10 cellular contexts compared by ENCODE assay signal in the genomic region with DNA sequence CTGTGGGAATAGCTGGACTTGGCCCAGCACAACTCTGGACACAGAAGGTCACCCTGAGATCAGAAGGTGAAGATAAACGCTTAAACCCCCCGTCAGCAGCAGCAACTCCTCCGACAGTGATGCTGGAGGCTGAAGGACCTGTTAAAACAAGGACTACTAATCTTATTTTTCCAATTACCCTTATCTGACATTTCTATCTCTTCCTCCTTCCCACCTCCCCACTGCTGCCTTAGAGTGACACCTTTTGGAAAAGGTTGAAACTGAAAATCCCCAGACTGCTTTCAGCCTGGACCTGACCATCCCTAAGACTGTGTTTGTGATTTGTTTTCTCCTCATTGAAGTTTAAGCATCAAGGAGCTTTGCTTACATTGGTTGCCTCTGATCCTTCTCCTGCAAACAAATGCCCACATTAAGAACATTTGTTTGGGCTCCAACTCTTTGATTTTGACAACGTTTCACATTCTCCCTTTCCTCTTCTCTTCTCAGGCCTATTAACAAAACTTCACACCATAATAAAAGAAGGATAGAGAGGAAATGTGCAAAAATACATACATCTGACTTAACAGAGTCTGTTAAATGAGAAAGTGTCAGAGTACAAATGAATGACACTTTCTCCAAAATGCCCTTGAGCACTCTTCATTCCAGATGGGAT.
DNase-seq lines count a peak whose midpoint lies in the region; ATAC-seq and TF ChIP-seq lines count a peak whose summit lies in the region.
"Had no signal": no experiment of that assay in that cellular context is flagged by ENCODE, and none has a peak within 500 bp of the region (broad histone marks: within the 10 kb centered on the region; RNA-seq: fewer than 3 reads in every experiment).

No MANE protein-coding gene starts in this region.

- CTCF ChIA-PET in MCF 10A (lab: Yijun Ruan, JAX): interaction anchor here (0.5 to 3.0 kb wide), 33 partner anchors 8 to 1045 kb away, joined by 3 to 13 read pairs (median 4); partner anchors contain the start of gene WNT5A

- BruUV-seq in MCF 10A (replicated peaks; lab: Mats Ljungman, UMichigan): no TSS peak

- H3K4me1 Mint-ChIP-seq in MCF 10A (ENCODE audit: insufficient read depth, unreplicated experiment) (peaks cover 7% of the 10 kb centered on the region), nephron progenitor cell (peaks cover 42% of the 10 kb centered on the region)
- H3K4me1 Mint-ChIP-seq: activated naive CD4-positive, alpha-beta T cell treated with anti-CD3 and anti-CD28 coated beads, Interleukin-2, amount 50 U/mL, for 24 hours; T-cell had no signal

- intact Hi-C loops in MCF 10A (cut with micrococcal nuclease): loop anchor here (1.0 to 10.0 kb wide), 11 partner anchors 79 to 1045 kb away; no protein-coding TSS in a partner anchor

- H3K36me3 Mint-ChIP-seq in MCF 10A (ENCODE audit: insufficient read depth, unreplicated experiment) (no peaks in the 10 kb centered on the region), nephron progenitor cell (ENCODE audit: low read depth) (no peaks in the 10 kb centered on the region)
- H3K36me3 Mint-ChIP-seq: activated naive CD4-positive, alpha-beta T cell treated with anti-CD3 and anti-CD28 coated beads, Interleukin-2, amount 50 U/mL, for 24 hours; T-cell had no signal

- TF ChIP-seq CTCF in MCF 10A (IDR thresholded peaks at IDR 0.05; ENCODE audit: unreplicated experiment): peak; percentile 77
- TF ChIP-seq CTCF in nephron progenitor cell (IDR thresholded peaks at IDR 0.05): peak; percentile 59

- POLR2A ChIA-PET in MCF 10A (lab: Yijun Ruan, JAX): interaction anchor here (0.7 kb wide), 1 partner anchor 373 kb away, joined by 3 read pairs; no protein-coding TSS in a partner anchor

- H3K27me3 Mint-ChIP-seq in MCF 10A (ENCODE audit: insufficient read depth, unreplicated experiment) (no peaks in the 10 kb centered on the region), nephron progenitor cell (ENCODE audit: low read depth, poor library complexity) (peaks cover 3% of the 10 kb centered on the region)

- no peak overlapping the region for H3K27ac Mint-ChIP-seq in MCF 10A (ENCODE audit: low read depth, unreplicated experiment)
- peak overlapping the region; percentile 55 for H3K27ac Mint-ChIP-seq in nephron progenitor cell
- H3K27ac Mint-ChIP-seq: activated naive CD4-positive, alpha-beta T cell treated with anti-CD3 and anti-CD28 coated beads, Interleukin-2, amount 50 U/mL, for 24 hours; T-cell had no signal

- DNase-seq in Daoy (ENCODE audit: low read depth): peak; percentile 25
- peak; percentile 11 for DNase-seq in NAMALWA (ENCODE audit: low spot score)
- DNase-seq in MCF 10A (ENCODE audit: unreplicated experiment): peak; percentile 60
- DNase-seq in nephron progenitor cell: peak; percentile 40
- DNase-seq in epidermal melanocyte (ENCODE audit: insufficient read length, low spot score): no peak
- DNase-seq in T-helper 1 cell: no peak
- DNase-seq: T-cell had no signal

- H3K4me3 Mint-ChIP-seq in MCF 10A (ENCODE audit: unreplicated experiment) (no peak overlapping the region), nephron progenitor cell (no peak overlapping the region)
- H3K4me3 Mint-ChIP-seq: activated naive CD4-positive, alpha-beta T cell treated with anti-CD3 and anti-CD28 coated beads, Interleukin-2, amount 50 U/mL, for 24 hours; T-cell had no signal

- H3K9me3 Mint-ChIP-seq in MCF 10A (ENCODE audit: unreplicated experiment) (no peaks in the 10 kb centered on the region), nephron progenitor cell (no peaks in the 10 kb centered on the region)
- H3K9me3 Mint-ChIP-seq: activated naive CD4-positive, alpha-beta T cell treated with anti-CD3 and anti-CD28 coated beads, Interleukin-2, amount 50 U/mL, for 24 hours had no signal

- no peak for ATAC-seq in HG03039 (IDR thresholded peaks at IDR 0.05; ENCODE audit: unreplicated experiment)
- ATAC-seq in GM19463 (IDR thresholded peaks at IDR 0.05; ENCODE audit: unreplicated experiment): no peak
- ATAC-seq: T-cell had no signal

Comparison
In these comparisons a context has a peak if more than half of its experiments do, and no peak if none do; other contexts are left out.
1. DNase-seq: peak in Daoy (single experiment), NAMALWA (single experiment), MCF 10A (single experiment) and nephron progenitor cell (single experiment); none in epidermal melanocyte (single experiment) and T-helper 1 cell (0 of 5).